Comparison of ENCODE assay signal across 1 cellular context in genomic region chr2:233365861-233366520, GRCh38.
TF ChIP-seq lines count a peak whose summit lies in the region.

No MANE protein-coding gene starts in this region.

TF ChIP-seq in A549, 52 proteins besides CTCF, POLR2A, EP300 and RAD21 (continued from another document):
- TF ChIP-seq PBX3 (IDR thresholded peaks at IDR 0.05) (no peak), PHF8 (IDR thresholded peaks at IDR 0.05; ENCODE audit: borderline replicate concordance, low read depth) (no peak), TFCP2L1 (CRISPR knock-in tag; IDR thresholded peaks at IDR 0.05) (no peak), HOXB13 (CRISPR knock-in tag; IDR thresholded peaks at IDR 0.05; ENCODE audit: low read depth) (no peak)
